In genomic region chr4:139416073-139416673, GRCh38 we compare ENCODE assay signal across 8 cellular contexts. TPM values are rescaled to one million over a fixed set of nuclear protein-coding genes. Genes with fewer than 3 reads are reported as not detected.
DNase-seq lines count a peak whose midpoint lies in the region; ATAC-seq and FAIRE-seq lines count a peak whose summit lies in the region.

No MANE protein-coding gene starts in this region.

- H3K4me3 ChIP-seq in CD4-positive, alpha-beta memory T cell (ENCODE audit: low read length in 2 of 2) = no peak overlapping the region
- no peak overlapping the region for H3K4me3 ChIP-seq in naive thymus-derived CD4-positive, alpha-beta T cell (ENCODE audit: low read length)

- POLR2A ChIA-PET in CD4-positive, alpha-beta memory T cell (lab: Charles Lee; ENCODE audit: partially characterized antibody) = interaction anchor here (0.8 to 1.0 kb wide), 2 partner anchors 37 to 115 kb away, joined by 3 read pairs; partner anchors contain the start of gene NAA15
- POLR2A ChIA-PET in naive thymus-derived CD4-positive, alpha-beta T cell (lab: Charles Lee) = interaction anchor here (1.0 kb wide), 1 partner anchor 37 kb away, joined by 3 read pairs; no protein-coding TSS in a partner anchor

- intact Hi-C loops in CD4-positive, alpha-beta memory T cell (cut with micrococcal nuclease) = loop anchor here (1.0 to 10.0 kb wide), 5 partner anchors 37 to 381 kb away; no protein-coding TSS in a partner anchor
- intact Hi-C loops in naive thymus-derived CD4-positive, alpha-beta T cell (cut with micrococcal nuclease) = loop anchor here (1.0 to 5.0 kb wide), 7 partner anchors 37 to 386 kb away; no protein-coding TSS in a partner anchor

- no peak overlapping the region for H3K27ac Mint-ChIP-seq in CD4-positive, alpha-beta memory T cell
- H3K27ac Mint-ChIP-seq in effector memory CD8-positive, alpha-beta T cell = no peak overlapping the region
- no peak overlapping the region for H3K27ac Mint-ChIP-seq in naive thymus-derived CD4-positive, alpha-beta T cell

- peaks cover 0 to 20% (median 12%) of the 10 kb centered on the region in 8 donors for H3K9me3 Mint-ChIP-seq in CD4-positive, alpha-beta memory T cell
- H3K9me3 Mint-ChIP-seq in effector memory CD8-positive, alpha-beta T cell = no peaks in the 10 kb centered on the region
- peaks cover 0 to 27% (median 8%) of the 10 kb centered on the region in 11 donors for H3K9me3 Mint-ChIP-seq in naive thymus-derived CD4-positive, alpha-beta T cell

- H3K36me3 Mint-ChIP-seq in CD4-positive, alpha-beta memory T cell = peaks cover 21 to 45% of the 10 kb centered on the region in 2 donors
- peaks cover 2% of the 10 kb centered on the region for H3K36me3 Mint-ChIP-seq in effector memory CD8-positive, alpha-beta T cell (ENCODE audit: insufficient read depth)
- peaks cover 13 to 46% (median 36%) of the 10 kb centered on the region in 5 donors for H3K36me3 Mint-ChIP-seq in naive thymus-derived CD4-positive, alpha-beta T cell

- H3K27ac ChIP-seq in CD4-positive, alpha-beta memory T cell (ENCODE audit: low read depth, low read length) = no peak overlapping the region
- no peak overlapping the region for H3K27ac ChIP-seq in naive thymus-derived CD4-positive, alpha-beta T cell (ENCODE audit: low read depth, low read length)

- H3K27me3 Mint-ChIP-seq in CD4-positive, alpha-beta memory T cell = no peaks in the 10 kb centered on the region
- H3K27me3 Mint-ChIP-seq in effector memory CD8-positive, alpha-beta T cell = no peaks in the 10 kb centered on the region
- no peaks in the 10 kb centered on the region for H3K27me3 Mint-ChIP-seq in naive thymus-derived CD4-positive, alpha-beta T cell

- CTCF ChIA-PET in CD4-positive, alpha-beta memory T cell (lab: Charles Lee; ENCODE audit: partially characterized antibody) = interaction anchor here (0.7 to 1.9 kb wide), 10 partner anchors 9 to 407 kb away, joined by 3 to 6 read pairs (median 3); no protein-coding TSS in a partner anchor
- CTCF ChIA-PET in naive thymus-derived CD4-positive, alpha-beta T cell (lab: Charles Lee) = interaction anchor here (0.5 to 2.3 kb wide), 9 partner anchors 9 to 683 kb away, joined by 3 to 12 read pairs (median 3); no protein-coding TSS in a partner anchor

- no peaks in the 10 kb centered on the region for H3K4me1 ChIP-seq in CD4-positive, alpha-beta memory T cell (ENCODE audit: insufficient read depth, low read length)
- H3K4me1 ChIP-seq in naive thymus-derived CD4-positive, alpha-beta T cell (ENCODE audit: control insufficient read depth in 2 of 2, insufficient read depth in 2 of 2, low read length in 2 of 2) = no peaks in the 10 kb centered on the region

- H3K4me3 Mint-ChIP-seq in CD4-positive, alpha-beta memory T cell = no peak overlapping the region
- H3K4me3 Mint-ChIP-seq in effector memory CD8-positive, alpha-beta T cell = no peak overlapping the region
- no peak overlapping the region for H3K4me3 Mint-ChIP-seq in naive thymus-derived CD4-positive, alpha-beta T cell

- peak; percentile 54 for ATAC-seq in effector memory CD8-positive, alpha-beta T cell (replicated peaks)
- ATAC-seq in naive thymus-derived CD4-positive, alpha-beta T cell = peak; percentile 72

- no peaks in the 10 kb centered on the region for H3K9me3 ChIP-seq in CD4-positive, alpha-beta memory T cell (ENCODE audit: control insufficient read depth in 1 of 2, low read length in 2 of 2)
- H3K9me3 ChIP-seq in naive thymus-derived CD4-positive, alpha-beta T cell (ENCODE audit: control insufficient read depth in 2 of 3, low read length in 3 of 3) = peaks cover 0 to 7% (median 0%) of the 10 kb centered on the region in 3 experiments

- peak; percentile 77 for FAIRE-seq in GM18507 (lab: Jason Lieb, UNC)

- peaks cover 4 to 17% (median 5%) of the 10 kb centered on the region in 4 donors for H3K4me1 Mint-ChIP-seq in CD4-positive, alpha-beta memory T cell
- H3K4me1 Mint-ChIP-seq in effector memory CD8-positive, alpha-beta T cell (ENCODE audit: low read depth in 2 of 2) = peaks cover 6 to 19% of the 10 kb centered on the region in 2 donors
- H3K4me1 Mint-ChIP-seq in naive thymus-derived CD4-positive, alpha-beta T cell = peaks cover 0 to 19% (median 12%) of the 10 kb centered on the region in 7 donors

- DNase-seq in CD4-positive, alpha-beta memory T cell = peak in 4 of 5 donors; percentile 28 to 47 (median 42)
- DNase-seq in GM18507 (ENCODE audit: extremely low spot score, insufficient read length, low read depth) = no peak
- peak; percentile 72 for DNase-seq in OCI-M1 (lab: John Stamatoyannopoulos, UW)
- DNase-seq in effector memory CD8-positive, alpha-beta T cell = peak; percentile 20 to 21 (median 21)
- DNase-seq in naive thymus-derived CD4-positive, alpha-beta T cell = peak in 6 of 9 donors; percentile 5 to 46 (median 43)
- no peak for DNase-seq in mesenteric fat pad (ENCODE audit: low spot score)
- no peak for DNase-seq in cerebellar nuclear complex (lab: John Stamatoyannopoulos, UW)
- no peak for DNase-seq in DMS79 treated with DMSO at 0.1 percent for 48 hours (lab: John Stamatoyannopoulos, UW)

- no peaks in the 10 kb centered on the region for H3K36me3 ChIP-seq in CD4-positive, alpha-beta memory T cell (ENCODE audit: insufficient read depth, low read length)
- H3K36me3 ChIP-seq in naive thymus-derived CD4-positive, alpha-beta T cell (ENCODE audit: control insufficient read depth in 2 of 3, insufficient read depth in 3 of 3, low read length in 3 of 3) = no peaks in the 10 kb centered on the region

- H3K27me3 ChIP-seq in CD4-positive, alpha-beta memory T cell (ENCODE audit: insufficient read depth, low read length) = no peaks in the 10 kb centered on the region
- no peaks in the 10 kb centered on the region for H3K27me3 ChIP-seq in naive thymus-derived CD4-positive, alpha-beta T cell (ENCODE audit: control insufficient read depth in 2 of 2, insufficient read depth in 2 of 2, low read length in 2 of 2)

RNA-seq across cellular contexts. Expression of gene RAB33B, which starts 37.7 kb away (rescaled TPM):
- 10 to 100 TPM; 16.4 to 16.6 TPM for total RNA-seq in CD4-positive, alpha-beta memory T cell
- polyA plus RNA-seq in CD4-positive, alpha-beta memory T cell = 10 to 100 TPM in 1 of 2 donors, 1 to 10 TPM in 1; 9.4 to 10.3 TPM
- total RNA-seq in naive thymus-derived CD4-positive, alpha-beta T cell = 10 to 100 TPM in 4 of 5 experiments, 1 to 10 TPM in 1; 5.7 to 18.1 (median 17.1) TPM
- 10 to 100 TPM in 1 of 2 donors, 1 to 10 TPM in 1; 5.8 to 12.0 TPM for polyA plus RNA-seq in naive thymus-derived CD4-positive, alpha-beta T cell
- 7.1 TPM for total RNA-seq in mesenteric fat pad

Comparison
In these comparisons a context has a peak if more than half of its experiments do, and no peak if none do; other contexts are left out.
1. DNase-seq: peak in CD4-positive, alpha-beta memory T cell (4 of 5), OCI-M1 (single experiment), effector memory CD8-positive, alpha-beta T cell (3 of 3) and naive thymus-derived CD4-positive, alpha-beta T cell (6 of 9); none in GM18507 (single experiment), mesenteric fat pad (single experiment), cerebellar nuclear complex (0 of 2) and DMS79 treated with DMSO at 0.1 percent for 48 hours (single experiment).